Comparison of ENCODE assay signal across 1 cellular context in genomic region chr1:35436078-35436477, GRCh38.
TF ChIP-seq lines count a peak whose summit lies in the region.

No MANE protein-coding gene starts in this region.

TF ChIP-seq in A549, 52 proteins besides CTCF, POLR2A, EP300 and RAD21 (continued from another document):
- TF ChIP-seq BHLHE40 (IDR thresholded peaks at IDR 0.05; ENCODE audit: low read depth, low read length) (no peak), PHF8 (IDR thresholded peaks at IDR 0.05; ENCODE audit: borderline replicate concordance, low read depth) (no peak), ESRRA (IDR thresholded peaks at IDR 0.05; ENCODE audit: borderline replicate concordance, low read length) (no peak), HOXA7 (CRISPR knock-in tag; IDR thresholded peaks at IDR 0.05) (no peak), CHD4 (IDR thresholded peaks at IDR 0.05; ENCODE audit: borderline replicate concordance) (no peak)
